7 cellular contexts compared by ENCODE assay signal in the genomic region with DNA sequence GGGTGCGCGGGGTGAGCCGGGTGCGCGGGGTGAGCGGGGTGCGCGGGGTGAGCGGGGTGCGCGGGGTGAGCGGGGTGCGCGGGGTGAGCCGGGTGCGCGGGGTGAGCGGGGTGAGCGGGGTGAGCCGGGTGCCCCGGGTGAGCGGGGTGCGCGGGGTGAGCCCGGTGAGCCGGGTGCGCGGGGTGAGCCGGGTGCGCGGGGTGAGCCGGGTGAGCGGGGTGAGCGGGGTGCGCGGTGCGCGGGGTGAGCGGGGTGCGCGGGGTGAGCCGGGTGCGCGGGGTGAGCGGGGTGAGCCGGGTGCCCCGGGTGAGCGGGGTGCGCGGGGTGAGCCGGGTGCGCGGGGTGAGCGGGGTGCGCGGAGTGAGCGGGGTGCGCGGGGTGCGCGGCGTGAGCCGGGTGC. TPM values are rescaled to one million over a fixed set of nuclear protein-coding genes. Genes with fewer than 3 reads are reported as not detected.
"Had no signal": no experiment of that assay in that cellular context is flagged by ENCODE, and none has a peak within 500 bp of the region (broad histone marks: within the 10 kb centered on the region; RNA-seq: fewer than 3 reads in every experiment).

No MANE protein-coding gene starts in this region.

RNA-seq across cellular contexts. Expression of a gene that starts 29.8 kb away (rescaled TPM):
- total RNA-seq: OCI-LY7, PC-3, PC-9, RPMI7951, SJCRH30, SJSA1 had no signal
- polyA plus RNA-seq: SK-N-SH had no signal
